In the genomic region with DNA sequence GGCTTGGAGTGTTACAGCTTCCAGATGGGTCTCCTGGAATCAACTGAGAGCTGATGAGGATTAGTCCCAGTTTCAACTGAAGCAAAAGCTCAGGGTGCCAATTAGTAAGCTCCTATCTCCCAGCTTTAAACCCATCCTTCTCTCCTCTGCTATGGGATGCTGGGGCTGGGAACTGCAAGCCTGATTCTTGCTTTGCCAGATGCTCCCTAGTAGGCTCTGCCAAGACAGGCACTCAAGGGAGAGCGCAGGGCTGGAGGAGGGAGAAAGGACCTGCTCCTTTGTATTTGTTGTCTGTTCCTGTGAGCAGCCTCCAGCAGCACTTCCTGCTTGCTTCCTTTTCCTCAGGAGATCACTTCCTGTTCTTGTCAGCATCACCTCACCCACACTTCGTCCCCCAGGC, we compare ENCODE assay signal across 26 cellular contexts.
A peak's percentile ranks its signal among the peaks of the same experiment; 100 is the strongest.
DNase-seq lines count a peak whose midpoint lies in the region; TF ChIP-seq lines count a peak whose summit lies in the region.
"Had no signal": no experiment of that assay in that cellular context is flagged by ENCODE, and none has a peak within 500 bp of the region (broad histone marks: within the 10 kb centered on the region; RNA-seq: fewer than 3 reads in every experiment).

No MANE protein-coding gene starts in this region.

- H3K36me3 Mint-ChIP-seq in nephron progenitor cell (ENCODE audit: low read depth) = peaks cover 24% of the 10 kb centered on the region
- H3K36me3 Mint-ChIP-seq: activated naive CD8-positive, alpha-beta T cell treated with anti-CD3 and anti-CD28 coated beads, Interleukin-2, amount 10 ng/mL, durations not matched to agents 7 days and 5 days had no signal

- H2BK15ac ChIP-seq in neuronal stem cell (ENCODE audit: low read length) = no peak overlapping the region

- H4K91ac ChIP-seq in neuronal stem cell (ENCODE audit: low read depth, low read length, poor library complexity) = no peak overlapping the region

- no peak overlapping the region for H4K8ac ChIP-seq in neuronal stem cell (ENCODE audit: low read depth, low read length)

- H3K4ac ChIP-seq in neuronal stem cell (ENCODE audit: low read length) = no peak overlapping the region

- no peaks in the 10 kb centered on the region for H3K4me1 Mint-ChIP-seq in nephron progenitor cell
- H3K4me1 Mint-ChIP-seq: activated naive CD8-positive, alpha-beta T cell treated with anti-CD3 and anti-CD28 coated beads, Interleukin-2, amount 10 ng/mL, durations not matched to agents 7 days and 5 days had no signal

- H2BK5ac ChIP-seq in neuronal stem cell (ENCODE audit: low read length) = no peak overlapping the region

- H3K4me1 ChIP-seq in neuronal stem cell (ENCODE audit: control insufficient read depth in 2 of 2, insufficient read depth in 1 of 2, low read depth in 1 of 2, low read length in 2 of 2) = peaks cover 0 to 5% of the 10 kb centered on the region in 2 donors

- no peaks in the 10 kb centered on the region for H3K79me1 ChIP-seq in neuronal stem cell (ENCODE audit: low read depth, low read length)

- peak overlapping the region in 1 of 2 donors; percentile 16 for H3K4me3 ChIP-seq in neuronal stem cell (ENCODE audit: low read length in 2 of 2)
- H3K4me3 ChIP-seq: GM12878, ovary, PC-9 had no signal

- peak overlapping the region; percentile 53 for H2AFZ ChIP-seq in neuronal stem cell (ENCODE audit: low read length)
- H2AFZ ChIP-seq: PC-9 had no signal

- no peak overlapping the region for H2AK5ac ChIP-seq in neuronal stem cell (ENCODE audit: low read depth, low read length)

- no peak overlapping the region for H3K14ac ChIP-seq in neuronal stem cell (ENCODE audit: low read length)

- no peak overlapping the region for H3K23ac ChIP-seq in neuronal stem cell (ENCODE audit: low read depth, low read length, poor library complexity)

- no peak overlapping the region for H2BK12ac ChIP-seq in neuronal stem cell (ENCODE audit: low read length)

- H3K27ac Mint-ChIP-seq in nephron progenitor cell = no peak overlapping the region
- H3K27ac Mint-ChIP-seq: activated naive CD8-positive, alpha-beta T cell treated with anti-CD3 and anti-CD28 coated beads, Interleukin-2, amount 10 ng/mL, durations not matched to agents 7 days and 5 days; HFFc6; naive thymus-derived CD8-positive, alpha-beta T cell; type B pancreatic cell had no signal

- H3K27ac ChIP-seq in VCaP (peak overlapping the region; percentile 57), neuronal stem cell (replicated peaks; ENCODE audit: low read length) (no peak overlapping the region)
- H3K27ac ChIP-seq: epithelial cell of prostate, HL-60, ovary, PC-9 had no signal

- no CpG with 5 or more reads among the region's 2 CpGs for WGBS in neuronal stem cell (ENCODE audit: extremely low coverage in 2 of 2, insufficient read length in 2 of 2, insufficient replicate concordance in 1 of 2), 2 donors

- no peaks in the 10 kb centered on the region for H3K36me3 ChIP-seq in neuronal stem cell (replicated peaks in 1 of 2; ENCODE audit: control insufficient read depth in 2 of 2, insufficient read depth in 2 of 2, low read length in 2 of 2)
- H3K36me3 ChIP-seq: ovary had no signal

- H3K9me3 ChIP-seq in neuronal stem cell (replicated peaks in 1 of 2; ENCODE audit: control insufficient read depth in 2 of 2, insufficient read depth in 1 of 2, low read depth in 1 of 2, low read length in 2 of 2) = peaks cover 7 to 10% of the 10 kb centered on the region in 2 donors
- H3K9me3 ChIP-seq: ovary had no signal

- DNase-seq in D341Med (ENCODE audit: low spot score) (peak; percentile 68), NCI-H1694 (lab: John Stamatoyannopoulos, UW) (peak; percentile 65), neuronal stem cell (ENCODE audit: low spot score) (no peak), nephron progenitor cell (no peak), NCI-H1436 (lab: John Stamatoyannopoulos, UW) (no peak), HT-29 (ENCODE audit: low spot score) (no peak)
- DNase-seq: activated CD4-positive, alpha-beta T cell treated with anti-CD3 and anti-CD28 coated beads for 4 hours; activated effector memory CD4-positive, alpha-beta T cell treated with Interleukin-2 at 50 U/mL for 16 hours; activated naive CD8-positive, alpha-beta T cell treated with anti-CD3 and anti-CD28 coated beads, Interleukin-2, amount 10 ng/mL, durations not matched to agents 7 days and 5 days; GOT3; HFFc6; midbrain; naive thymus-derived CD8-positive, alpha-beta T cell; NCI-H1092; NCI-H2029 treated with DMSO at 0.1 percent for 48 hours; NCI-H226; PC-9; stimulated activated CD4-positive, alpha-beta T cell treated with anti-CD3 and anti-CD28 coated beads, Interleukin-2, amount 100 ng/mL, for 48 hours; T-helper 2 cell had no signal

- no peak overlapping the region for H3K4me3 Mint-ChIP-seq in nephron progenitor cell
- H3K4me3 Mint-ChIP-seq: activated naive CD8-positive, alpha-beta T cell treated with anti-CD3 and anti-CD28 coated beads, Interleukin-2, amount 10 ng/mL, durations not matched to agents 7 days and 5 days; CD14-positive monocyte; HFFc6; naive thymus-derived CD8-positive, alpha-beta T cell; type B pancreatic cell had no signal

- H3K9me3 Mint-ChIP-seq in nephron progenitor cell = peaks cover 21% of the 10 kb centered on the region

- H3K27me3 Mint-ChIP-seq in nephron progenitor cell (ENCODE audit: low read depth, poor library complexity) = no peaks in the 10 kb centered on the region
- H3K27me3 Mint-ChIP-seq: type B pancreatic cell had no signal

- H3K27me3 ChIP-seq in neuronal stem cell (ENCODE audit: control insufficient read depth in 3 of 3, insufficient read depth in 3 of 3, low read depth in 1 of 3, low read length in 3 of 3) = no peaks in the 10 kb centered on the region
- H3K27me3 ChIP-seq: ovary had no signal

- TF ChIP-seq CTCF in VCaP (conservative IDR thresholded peaks at IDR 0.05) (no peak), nephron progenitor cell (IDR thresholded peaks at IDR 0.05) (no peak)

- no peak overlapping the region for H3K9ac ChIP-seq in neuronal stem cell (ENCODE audit: low read depth, low read length, poor library complexity)

- no peak overlapping the region for H2BK120ac ChIP-seq in neuronal stem cell (ENCODE audit: low read depth, low read length)

- H3K4me2 ChIP-seq in neuronal stem cell (ENCODE audit: insufficient read depth, low read length, poor library complexity, severe bottlenecking) = no peak overlapping the region
- H3K4me2 ChIP-seq: PC-9 had no signal

- H3K18ac ChIP-seq in neuronal stem cell (ENCODE audit: low read length) = no peak overlapping the region

Comparison
In these comparisons a context has a peak if more than half of its experiments do, and no peak if none do; other contexts are left out.
1. DNase-seq: peak in D341Med (single experiment) and NCI-H1694 (single experiment); none in neuronal stem cell (single experiment), nephron progenitor cell (single experiment), NCI-H1436 (single experiment) and HT-29 (single experiment).